Comparison of ENCODE assay signal across 8 cellular contexts in genomic region chr6:73263570-73263909, GRCh38. TPM values are rescaled to one million over a fixed set of nuclear protein-coding genes. Genes with fewer than 3 reads are reported as not detected.
A peak's percentile ranks its signal among the peaks of the same experiment; 100 is the strongest.
DNase-seq lines count a peak whose midpoint lies in the region; ATAC-seq, FAIRE-seq and TF ChIP-seq lines count a peak whose summit lies in the region.

No MANE protein-coding gene starts in this region.

- H3K79me2 ChIP-seq in astrocyte (ENCODE audit: insufficient read depth, low read length), result peaks cover 9% of the 10 kb centered on the region

- no peaks in the 10 kb centered on the region for H3K36me3 ChIP-seq in astrocyte (ENCODE audit: insufficient read depth, low read length)
- no peaks in the 10 kb centered on the region for H3K36me3 ChIP-seq in lower lobe of right lung
- no peaks in the 10 kb centered on the region for H3K36me3 ChIP-seq in upper lobe of right lung

- H3K27me3 ChIP-seq in astrocyte (ENCODE audit: insufficient read depth, low read length) (no peaks in the 10 kb centered on the region), lower lobe of right lung (ENCODE audit: low read depth) (no peaks in the 10 kb centered on the region), upper lobe of right lung (no peaks in the 10 kb centered on the region)

- H3K4me1 Mint-ChIP-seq in astrocyte (ENCODE audit: low read depth, unreplicated experiment), result no peaks in the 10 kb centered on the region

- peak overlapping the region; percentile 81 for H3K4me3 Mint-ChIP-seq in astrocyte (ENCODE audit: unreplicated experiment)

- intact Hi-C loops in lower lobe of right lung (cut with DNase I), result no loop called here
- intact Hi-C loops in upper lobe of right lung (cut with DNase I), result no loop called here

- DNase-seq in NCI-H146 (lab: John Stamatoyannopoulos, UW), result peak; percentile 26
- no peak for DNase-seq in NCI-H146 treated with DMSO at 0.1 percent for 48 hours (lab: John Stamatoyannopoulos, UW; ENCODE audit: unreplicated experiment)
- no peak for DNase-seq in astrocyte (ENCODE audit: low read depth)
- no peak for DNase-seq in lower lobe of right lung
- DNase-seq in upper lobe of right lung, result no peak
- DNase-seq in SKM-1 treated with dmso at 0.1 percent for 144 hours (lab: John Stamatoyannopoulos, UW; ENCODE audit: unreplicated experiment), result no peak
- DNase-seq in NCI-H1105 treated with DMSO at 0.1 percent for 48 hours (lab: John Stamatoyannopoulos, UW), result no peak

- H3K27me3 Mint-ChIP-seq in astrocyte (ENCODE audit: low read depth, unreplicated experiment), result no peaks in the 10 kb centered on the region

- H3K4me3 ChIP-seq in astrocyte (ENCODE audit: insufficient read depth, low read depth, low read length), result peak overlapping the region; percentile 73
- peak overlapping the region; percentile 75 for H3K4me3 ChIP-seq in lower lobe of right lung
- peak overlapping the region; percentile 73 for H3K4me3 ChIP-seq in upper lobe of right lung

- H3K27ac ChIP-seq in astrocyte (ENCODE audit: low read depth, low read length) (no peak overlapping the region), lower lobe of right lung (peak overlapping the region; percentile 63), upper lobe of right lung (peak overlapping the region; percentile 67)

- H3K36me3 Mint-ChIP-seq in astrocyte (ENCODE audit: low read depth, unreplicated experiment), result peaks cover 4% of the 10 kb centered on the region

- H3K9me3 ChIP-seq in astrocyte (ENCODE audit: insufficient read depth, low read depth, low read length) (no peaks in the 10 kb centered on the region), lower lobe of right lung (no peaks in the 10 kb centered on the region), upper lobe of right lung (no peaks in the 10 kb centered on the region)

- H3K27ac Mint-ChIP-seq in astrocyte (ENCODE audit: unreplicated experiment), result no peak overlapping the region

- no peaks in the 10 kb centered on the region for H4K20me1 ChIP-seq in astrocyte (ENCODE audit: insufficient read depth, low read length)

- FAIRE-seq in astrocyte (lab: Jason Lieb, UNC), result no peak

- H3K9me3 Mint-ChIP-seq in astrocyte (ENCODE audit: unreplicated experiment), result no peaks in the 10 kb centered on the region

- peak overlapping the region; percentile 96 for H3K4me2 ChIP-seq in astrocyte (ENCODE audit: low read length)

- ATAC-seq in HG03342 (IDR thresholded peaks at IDR 0.05; ENCODE audit: unreplicated experiment), result peak; percentile 9
- no peak for ATAC-seq in lower lobe of right lung
- ATAC-seq in upper lobe of right lung, result no peak

- peak overlapping the region; percentile 95 for H2AFZ ChIP-seq in astrocyte (ENCODE audit: low read depth, low read length)

- peak overlapping the region; percentile 79 for H3K9ac ChIP-seq in astrocyte (ENCODE audit: low read length)

- TF ChIP-seq CTCF in astrocyte (IDR thresholded peaks at IDR 0.05; ENCODE audit: insufficient read depth, low read depth, low read length) (no peak), lower lobe of right lung (IDR thresholded peaks at IDR 0.05) (no peak), upper lobe of right lung (IDR thresholded peaks at IDR 0.05) (no peak)

- H3K4me1 ChIP-seq in astrocyte (ENCODE audit: insufficient read depth, low read length) (peaks cover 6% of the 10 kb centered on the region), lower lobe of right lung (peaks cover 9% of the 10 kb centered on the region), upper lobe of right lung (peaks cover 6% of the 10 kb centered on the region)

RNA-seq across cellular contexts. Expression of gene KHDC1, which starts 0.5 kb away (rescaled TPM):
- total RNA-seq in astrocyte (2.5 and 2.9 TPM in 2 replicates), lower lobe of right lung (1.7 TPM), upper lobe of right lung (1.9 TPM)

RNA-seq across cellular contexts. Expression of gene KHDC1L, which starts 38.2 kb away (rescaled TPM):
- total RNA-seq in astrocyte, result not detected in 2 replicates
- total RNA-seq in lower lobe of right lung, result not detected
- not detected for total RNA-seq in upper lobe of right lung
